Comparison of ENCODE assay signal across 18 cellular contexts in the genomic region with DNA sequence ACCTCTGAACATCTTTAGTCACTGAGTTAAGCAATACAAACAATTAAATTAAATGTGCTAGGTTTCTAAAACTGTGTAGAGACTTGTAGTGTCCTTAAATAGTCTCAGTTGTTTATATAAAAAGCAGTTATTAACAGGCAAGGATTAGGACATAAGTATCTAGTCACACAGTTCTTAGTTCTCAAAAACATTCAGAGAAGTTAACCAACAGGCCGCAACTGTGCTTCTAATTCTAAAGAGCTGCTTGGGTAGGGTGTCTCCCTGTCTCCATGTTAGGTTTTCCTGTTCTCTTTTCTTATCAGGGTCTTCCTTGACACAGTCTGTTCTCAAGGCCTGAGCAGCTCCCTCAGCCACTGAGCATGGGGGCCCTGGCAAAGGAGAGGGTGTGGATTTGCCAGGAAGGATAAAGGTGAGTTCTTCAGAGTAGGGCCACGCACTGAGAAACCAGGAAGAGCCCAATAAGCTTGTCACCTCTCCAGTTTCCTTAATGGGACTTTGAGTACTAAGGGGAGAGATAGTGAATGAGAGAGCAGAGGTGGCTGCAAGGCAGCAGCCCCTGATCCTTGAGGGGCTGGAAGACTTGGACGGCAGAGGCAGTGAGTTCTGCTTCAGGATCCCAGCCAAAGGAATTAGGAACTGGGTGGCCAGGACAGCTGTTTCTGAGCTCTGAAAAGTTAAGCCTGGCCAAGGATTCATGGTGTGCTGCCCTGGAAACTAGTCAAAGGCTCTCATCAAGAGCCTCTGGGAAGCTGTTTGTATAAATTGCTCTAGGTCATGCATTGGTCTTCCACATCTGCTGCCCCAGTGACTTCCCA.
DNase-seq lines count a peak whose midpoint lies in the region; ATAC-seq and TF ChIP-seq lines count a peak whose summit lies in the region.
"Had no signal": no experiment of that assay in that cellular context is flagged by ENCODE, and none has a peak within 500 bp of the region (broad histone marks: within the 10 kb centered on the region; RNA-seq: fewer than 3 reads in every experiment).

No MANE protein-coding gene starts in this region.

- no peak for ATAC-seq in activated CD4-positive, alpha-beta T cell treated with anti-CD3 and anti-CD28 coated beads for 36 hours
- peak; percentile 56 to 90 (median 78) for ATAC-seq in heart left ventricle
- ATAC-seq in stimulated activated naive B cell treated with anti-CD40 and anti-IgM and Interleukin-4, amounts not matched to agents 10 μg/mL and 1 μg/mL and 100 μg/mL, for 72 hours (replicated peaks) = no peak
- no peak for ATAC-seq in GM18861 (IDR thresholded peaks at IDR 0.05; ENCODE audit: unreplicated experiment)
- ATAC-seq: Panc1; stimulated activated memory B cell treated with anti-CD40 and anti-IgM and Interleukin-4, amounts not matched to agents 10 μg/mL and 1 μg/mL and 100 μg/mL, for 72 hours; T-helper 17 cell had no signal

- no peaks in the 10 kb centered on the region for H3K36me3 Mint-ChIP-seq in activated CD4-positive, alpha-beta T cell treated with anti-CD3 and anti-CD28 coated beads, Interleukin-2, amount 10 ng/mL, durations not matched to agents 24 days and 14 days (ENCODE audit: low read depth)
- no peaks in the 10 kb centered on the region for H3K36me3 Mint-ChIP-seq in activated CD4-positive, alpha-beta T cell treated with anti-CD3 and anti-CD28 coated beads for 36 hours (ENCODE audit: low read depth)
- no peaks in the 10 kb centered on the region for H3K36me3 Mint-ChIP-seq in neural crest cell (ENCODE audit: low read depth)
- H3K36me3 Mint-ChIP-seq in stimulated activated naive B cell treated with anti-CD40 and anti-IgM and Interleukin-4, amounts not matched to agents 10 μg/mL and 1 μg/mL and 100 μg/mL, for 72 hours = no peaks in the 10 kb centered on the region
- no peaks in the 10 kb centered on the region for H3K36me3 Mint-ChIP-seq in activated CD4-positive, alpha-beta T cell treated with anti-CD3 and anti-CD28 coated beads, Interleukin-2, amount 10 ng/mL, durations not matched to agents 7 days and 5 days (ENCODE audit: low read depth)
- H3K36me3 Mint-ChIP-seq: CD8-positive, alpha-beta memory T cell; stimulated activated memory B cell treated with anti-CD40 and anti-IgM and Interleukin-4, amounts not matched to agents 10 μg/mL and 1 μg/mL and 100 μg/mL, for 72 hours had no signal

- H3K27ac ChIP-seq in heart left ventricle = peak overlapping the region; percentile 8 to 64 (median 34)
- H3K27ac ChIP-seq: adrenal gland had no signal

- peak; percentile 22 for DNase-seq in activated CD4-positive, alpha-beta T cell treated with anti-CD3 and anti-CD28 coated beads, Interleukin-2, amount 10 ng/mL, durations not matched to agents 24 days and 14 days
- no peak for DNase-seq in activated CD4-positive, alpha-beta T cell treated with anti-CD3 and anti-CD28 coated beads for 36 hours
- peak in 4 of 5 donors; percentile 32 to 49 (median 44) for DNase-seq in heart left ventricle
- DNase-seq in neural crest cell (ENCODE audit: low read depth, low spot score) = no peak
- no peak for DNase-seq in stimulated activated naive B cell treated with anti-CD40 and anti-IgM and Interleukin-4, amounts not matched to agents 10 μg/mL and 1 μg/mL and 100 μg/mL, for 72 hours
- no peak for DNase-seq in anterior cingulate cortex (lab: John Stamatoyannopoulos, UW)
- DNase-seq in activated CD4-positive, alpha-beta T cell treated with anti-CD3 and anti-CD28 coated beads, Interleukin-2, amount 10 ng/mL, durations not matched to agents 7 days and 5 days = no peak
- DNase-seq: activated T-cell treated with anti-CD3 and anti-CD28 coated beads, Interleukin-2, amount 50 U/mL, for 48 hours; adrenal gland; CD8-positive, alpha-beta memory T cell; KG1; NCI-H1436 treated with DMSO at 0.1 percent for 48 hours; NCI-H524; T-helper 17 cell had no signal

- no peak overlapping the region for H3K27ac Mint-ChIP-seq in activated CD4-positive, alpha-beta T cell treated with anti-CD3 and anti-CD28 coated beads, Interleukin-2, amount 10 ng/mL, durations not matched to agents 24 days and 14 days
- no peak overlapping the region for H3K27ac Mint-ChIP-seq in activated CD4-positive, alpha-beta T cell treated with anti-CD3 and anti-CD28 coated beads for 36 hours
- peak overlapping the region; percentile 88 for H3K27ac Mint-ChIP-seq in neural crest cell (ENCODE audit: unreplicated experiment)
- H3K27ac Mint-ChIP-seq in stimulated activated naive B cell treated with anti-CD40 and anti-IgM and Interleukin-4, amounts not matched to agents 10 μg/mL and 1 μg/mL and 100 μg/mL, for 72 hours = no peak overlapping the region
- H3K27ac Mint-ChIP-seq in activated CD4-positive, alpha-beta T cell treated with anti-CD3 and anti-CD28 coated beads, Interleukin-2, amount 10 ng/mL, durations not matched to agents 7 days and 5 days = no peak overlapping the region
- H3K27ac Mint-ChIP-seq: CD8-positive, alpha-beta memory T cell; stimulated activated memory B cell treated with anti-CD40 and anti-IgM and Interleukin-4, amounts not matched to agents 10 μg/mL and 1 μg/mL and 100 μg/mL, for 72 hours; T-helper 17 cell had no signal

- H3K9me3 ChIP-seq in heart left ventricle = peaks cover 0 to 10% (median 5%) of the 10 kb centered on the region in 12 donors
- H3K9me3 ChIP-seq: adrenal gland had no signal

- no peak overlapping the region for H3K4me3 ChIP-seq in heart left ventricle
- H3K4me3 ChIP-seq: adrenal gland, coronary artery had no signal

- no peaks in the 10 kb centered on the region for H3K9me3 Mint-ChIP-seq in activated CD4-positive, alpha-beta T cell treated with anti-CD3 and anti-CD28 coated beads, Interleukin-2, amount 10 ng/mL, durations not matched to agents 24 days and 14 days
- peaks cover 8% of the 10 kb centered on the region for H3K9me3 Mint-ChIP-seq in activated CD4-positive, alpha-beta T cell treated with anti-CD3 and anti-CD28 coated beads for 36 hours (ENCODE audit: low read depth)
- H3K9me3 Mint-ChIP-seq in neural crest cell = peaks cover 3% of the 10 kb centered on the region
- peaks cover 4 to 7% of the 10 kb centered on the region in 2 donors for H3K9me3 Mint-ChIP-seq in stimulated activated naive B cell treated with anti-CD40 and anti-IgM and Interleukin-4, amounts not matched to agents 10 μg/mL and 1 μg/mL and 100 μg/mL, for 72 hours
- H3K9me3 Mint-ChIP-seq in activated CD4-positive, alpha-beta T cell treated with anti-CD3 and anti-CD28 coated beads, Interleukin-2, amount 10 ng/mL, durations not matched to agents 7 days and 5 days = peaks cover 3% of the 10 kb centered on the region

- H3K4me1 ChIP-seq in heart left ventricle = peaks cover 0 to 13% (median 0%) of the 10 kb centered on the region in 12 donors
- H3K4me1 ChIP-seq: adrenal gland had no signal

- no peaks in the 10 kb centered on the region for H3K27me3 ChIP-seq in heart left ventricle
- H3K27me3 ChIP-seq: adrenal gland had no signal

- TF ChIP-seq POLR2A in heart left ventricle (IDR thresholded peaks at IDR 0.05) = no peak

- TF ChIP-seq CTCF in heart left ventricle (IDR thresholded peaks at IDR 0.05) (no peak), neural crest cell (conservative IDR thresholded peaks at IDR 0.05) (no peak)

- intact Hi-C loops in activated CD4-positive, alpha-beta T cell treated with anti-CD3 and anti-CD28 coated beads, Interleukin-2, amount 10 ng/mL, durations not matched to agents 24 days and 14 days (cut with micrococcal nuclease) = no loop called here
- intact Hi-C loops in activated CD4-positive, alpha-beta T cell treated with anti-CD3 and anti-CD28 coated beads for 36 hours (cut with DNase I, micrococcal nuclease) = no loop called here
- intact Hi-C loops in heart left ventricle (cut with DNase I) = no loop called here

- no peaks in the 10 kb centered on the region for H3K27me3 Mint-ChIP-seq in activated CD4-positive, alpha-beta T cell treated with anti-CD3 and anti-CD28 coated beads, Interleukin-2, amount 10 ng/mL, durations not matched to agents 24 days and 14 days
- peaks cover 2% of the 10 kb centered on the region for H3K27me3 Mint-ChIP-seq in activated CD4-positive, alpha-beta T cell treated with anti-CD3 and anti-CD28 coated beads for 36 hours
- no peaks in the 10 kb centered on the region for H3K27me3 Mint-ChIP-seq in neural crest cell (ENCODE audit: low read depth)
- no peaks in the 10 kb centered on the region for H3K27me3 Mint-ChIP-seq in stimulated activated naive B cell treated with anti-CD40 and anti-IgM and Interleukin-4, amounts not matched to agents 10 μg/mL and 1 μg/mL and 100 μg/mL, for 72 hours
- H3K27me3 Mint-ChIP-seq in activated CD4-positive, alpha-beta T cell treated with anti-CD3 and anti-CD28 coated beads, Interleukin-2, amount 10 ng/mL, durations not matched to agents 7 days and 5 days = no peaks in the 10 kb centered on the region
- H3K27me3 Mint-ChIP-seq: stimulated activated memory B cell treated with anti-CD40 and anti-IgM and Interleukin-4, amounts not matched to agents 10 μg/mL and 1 μg/mL and 100 μg/mL, for 72 hours had no signal

- H3K36me3 ChIP-seq in heart left ventricle = no peaks in the 10 kb centered on the region
- H3K36me3 ChIP-seq: adrenal gland had no signal

- no peak overlapping the region for H3K4me3 Mint-ChIP-seq in activated CD4-positive, alpha-beta T cell treated with anti-CD3 and anti-CD28 coated beads, Interleukin-2, amount 10 ng/mL, durations not matched to agents 24 days and 14 days
- H3K4me3 Mint-ChIP-seq in activated CD4-positive, alpha-beta T cell treated with anti-CD3 and anti-CD28 coated beads for 36 hours = no peak overlapping the region
- no peak overlapping the region for H3K4me3 Mint-ChIP-seq in neural crest cell
- H3K4me3 Mint-ChIP-seq in stimulated activated naive B cell treated with anti-CD40 and anti-IgM and Interleukin-4, amounts not matched to agents 10 μg/mL and 1 μg/mL and 100 μg/mL, for 72 hours = no peak overlapping the region
- H3K4me3 Mint-ChIP-seq in activated CD4-positive, alpha-beta T cell treated with anti-CD3 and anti-CD28 coated beads, Interleukin-2, amount 10 ng/mL, durations not matched to agents 7 days and 5 days = no peak overlapping the region
- H3K4me3 Mint-ChIP-seq: CD8-positive, alpha-beta memory T cell; stimulated activated memory B cell treated with anti-CD40 and anti-IgM and Interleukin-4, amounts not matched to agents 10 μg/mL and 1 μg/mL and 100 μg/mL, for 72 hours; T-helper 17 cell had no signal

- 63 to 77% (median 71%) methylated on average over 3 of the region's 3 CpGs for WGBS in heart left ventricle, 4 donors

- H3K4me1 Mint-ChIP-seq in activated CD4-positive, alpha-beta T cell treated with anti-CD3 and anti-CD28 coated beads, Interleukin-2, amount 10 ng/mL, durations not matched to agents 24 days and 14 days = no peaks in the 10 kb centered on the region
- H3K4me1 Mint-ChIP-seq in activated CD4-positive, alpha-beta T cell treated with anti-CD3 and anti-CD28 coated beads for 36 hours = no peaks in the 10 kb centered on the region
- H3K4me1 Mint-ChIP-seq in neural crest cell = no peaks in the 10 kb centered on the region
- no peaks in the 10 kb centered on the region for H3K4me1 Mint-ChIP-seq in stimulated activated naive B cell treated with anti-CD40 and anti-IgM and Interleukin-4, amounts not matched to agents 10 μg/mL and 1 μg/mL and 100 μg/mL, for 72 hours
- H3K4me1 Mint-ChIP-seq in activated CD4-positive, alpha-beta T cell treated with anti-CD3 and anti-CD28 coated beads, Interleukin-2, amount 10 ng/mL, durations not matched to agents 7 days and 5 days = no peaks in the 10 kb centered on the region
- H3K4me1 Mint-ChIP-seq: CD8-positive, alpha-beta memory T cell; stimulated activated memory B cell treated with anti-CD40 and anti-IgM and Interleukin-4, amounts not matched to agents 10 μg/mL and 1 μg/mL and 100 μg/mL, for 72 hours; T-helper 17 cell had no signal

- CTCF ChIA-PET in activated CD4-positive, alpha-beta T cell treated with anti-CD3 and anti-CD28 coated beads for 36 hours (lab: Charles Lee) = interaction anchor here (0.6 kb wide), 1 partner anchor 194 kb away, joined by 3 read pairs; no protein-coding TSS in a partner anchor
- CTCF ChIA-PET in activated CD4-positive, alpha-beta T cell treated with anti-CD3 and anti-CD28 coated beads, Interleukin-2, amount 10 ng/mL, durations not matched to agents 7 days and 5 days (lab: Charles Lee) = no interaction called here

- POLR2A ChIA-PET in activated CD4-positive, alpha-beta T cell treated with anti-CD3 and anti-CD28 coated beads for 36 hours (lab: Charles Lee) = no interaction called here
- POLR2A ChIA-PET in activated CD4-positive, alpha-beta T cell treated with anti-CD3 and anti-CD28 coated beads, Interleukin-2, amount 10 ng/mL, durations not matched to agents 7 days and 5 days (lab: Charles Lee) = no interaction called here

Comparison
In these comparisons a context has a peak if more than half of its experiments do, and no peak if none do; other contexts are left out.
1. DNase-seq: peak in activated CD4-positive, alpha-beta T cell treated with anti-CD3 and anti-CD28 coated beads, Interleukin-2, amount 10 ng/mL, durations not matched to agents 24 days and 14 days (single experiment) and heart left ventricle (4 of 5); none in activated CD4-positive, alpha-beta T cell treated with anti-CD3 and anti-CD28 coated beads for 36 hours (single experiment), neural crest cell (single experiment), stimulated activated naive B cell treated with anti-CD40 and anti-IgM and Interleukin-4, amounts not matched to agents 10 μg/mL and 1 μg/mL and 100 μg/mL, for 72 hours (single experiment), anterior cingulate cortex (0 of 58) and activated CD4-positive, alpha-beta T cell treated with anti-CD3 and anti-CD28 coated beads, Interleukin-2, amount 10 ng/mL, durations not matched to agents 7 days and 5 days (single experiment).
2. ATAC-seq: peak in heart left ventricle (4 of 4); none in activated CD4-positive, alpha-beta T cell treated with anti-CD3 and anti-CD28 coated beads for 36 hours (single experiment), stimulated activated naive B cell treated with anti-CD40 and anti-IgM and Interleukin-4, amounts not matched to agents 10 μg/mL and 1 μg/mL and 100 μg/mL, for 72 hours (0 of 2) and GM18861 (single experiment).